In the genomic region with DNA sequence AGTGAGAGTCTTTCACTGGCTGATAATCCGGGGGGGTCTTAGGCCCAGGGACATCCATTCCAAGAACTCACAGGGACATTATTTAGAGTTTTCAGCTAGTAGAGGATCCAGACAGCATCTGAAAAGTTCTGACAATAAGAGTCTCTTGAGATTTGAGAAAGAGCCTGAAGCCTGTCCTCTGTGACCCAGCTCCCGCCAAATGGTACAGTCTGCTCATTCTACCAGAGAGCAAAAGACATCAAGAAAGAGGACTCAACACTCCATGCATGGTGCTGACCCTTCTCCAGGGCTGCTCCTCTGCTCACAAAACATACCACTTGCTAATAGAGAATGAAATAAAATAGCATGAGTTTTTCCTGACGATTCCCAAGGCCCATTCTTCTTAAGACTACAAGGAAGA, we compare ENCODE assay signal across 8 cellular contexts.
"Had no signal": no experiment of that assay in that cellular context is flagged by ENCODE, and none has a peak within 500 bp of the region (broad histone marks: within the 10 kb centered on the region; RNA-seq: fewer than 3 reads in every experiment).

No MANE protein-coding gene starts in this region.

- FAIRE-seq: H1, H54, HepG2 had no signal

- H3K4me3 Mint-ChIP-seq: H9, IgD-negative memory B cell had no signal

- H3K9me3 Mint-ChIP-seq: H9, IgD-negative memory B cell had no signal

- H3K27ac ChIP-seq: GM23248, HL-60 had no signal

- H3K4me3 ChIP-seq: GM23248 had no signal

- DNase-seq: GM23248, H9, HCEC 1CT had no signal

- H2AFZ ChIP-seq: GM23248 had no signal

- H3K27ac Mint-ChIP-seq: H9, IgD-negative memory B cell had no signal

- H3K9ac ChIP-seq: GM23248 had no signal

- ATAC-seq: HepG2 had no signal
